In genomic region chr2:23387849-23388248, GRCh38 we compare ENCODE assay signal across 23 cellular contexts. TPM values are rescaled to one million over a fixed set of nuclear protein-coding genes. Genes with fewer than 3 reads are reported as not detected.
DNase-seq lines count a peak whose midpoint lies in the region; TF ChIP-seq lines count a peak whose summit lies in the region.
"Had no signal": no experiment of that assay in that cellular context is flagged by ENCODE, and none has a peak within 500 bp of the region (broad histone marks: within the 10 kb centered on the region; RNA-seq: fewer than 3 reads in every experiment).

No MANE protein-coding gene starts in this region.

- peaks cover 27% of the 10 kb centered on the region for H3K4me1 ChIP-seq in SJCRH30
- peaks cover 3% of the 10 kb centered on the region for H3K4me1 ChIP-seq in neural progenitor cell

- peaks cover 6% of the 10 kb centered on the region for H3K27me3 Mint-ChIP-seq in neural progenitor cell (ENCODE audit: insufficient read depth, low read depth)

- no peak overlapping the region for H3K4me2 ChIP-seq in neural progenitor cell

- no peaks in the 10 kb centered on the region for H3K79me2 ChIP-seq in neural progenitor cell (ENCODE audit: low read depth)

- intact Hi-C loops in dorsolateral prefrontal cortex (cut with DNase I) (loop anchor here in 1 of 2 donors (10.0 kb wide), 1 partner anchor 177 kb away; no protein-coding TSS in a partner anchor), lower leg skin (cut with DNase I; ENCODE audit: low total_unique reads) (no loop called here)

- peak in 2 of 3 experiments; percentile 32 to 78 for DNase-seq in NCI-H1417 (lab: John Stamatoyannopoulos, UW)
- no peak for DNase-seq in NCI-H1417 treated with DMSO at 0.1 percent for 48 hours (lab: John Stamatoyannopoulos, UW)
- no peak for DNase-seq in SJCRH30
- DNase-seq in dorsolateral prefrontal cortex, result no peak
- no peak for DNase-seq in neural progenitor cell (ENCODE audit: low spot score)
- no peak for DNase-seq in lower leg skin (ENCODE audit: low spot score in 2 of 2)
- no peak for DNase-seq in mucosa of gallbladder (ENCODE audit: low spot score)
- no peak for DNase-seq in NCI-H1694 (lab: John Stamatoyannopoulos, UW)
- DNase-seq: activated B cell treated with CpG ODN at 0.5 μM for 24 hours; activated CD4-positive, alpha-beta T cell treated with anti-CD3 and anti-CD28 coated beads, Interleukin-2, amount 50 U/mL, for 4 hours; activated gamma-delta T cell; AML-193; amniotic stem cell; left cardiac atrium; NCI-H510A; retina; RPMI8226; stimulated activated CD4-positive, alpha-beta T cell treated with anti-CD3 and anti-CD28 coated beads, Interleukin-4, amount 100 ng/mL, for 4 hours; tibial artery had no signal

- no peaks in the 10 kb centered on the region for H3K9me3 Mint-ChIP-seq in neural progenitor cell
- H3K9me3 Mint-ChIP-seq: activated B cell treated with CpG ODN at 0.5 μM for 24 hours; stimulated activated naive CD8-positive, alpha-beta T cell treated with anti-CD3 and anti-CD28 coated beads, Interleukin-15, Interleukin-2, amounts not matched to agents 100 ng/mL and 50 ng/mL, for 24 hours had no signal

- no peaks in the 10 kb centered on the region for H3K27me3 ChIP-seq in SJCRH30
- peaks cover 0 to 46% (median 6%) of the 10 kb centered on the region in 45 donors for H3K27me3 ChIP-seq in dorsolateral prefrontal cortex
- peaks cover 71% of the 10 kb centered on the region for H3K27me3 ChIP-seq in neural progenitor cell
- H3K27me3 ChIP-seq: tibial artery had no signal

- H3K36me3 Mint-ChIP-seq in neural progenitor cell, result no peaks in the 10 kb centered on the region

- H3K4me1 Mint-ChIP-seq in neural progenitor cell, result peaks cover 23% of the 10 kb centered on the region

- H4K20me1 ChIP-seq in neural progenitor cell (ENCODE audit: low read depth), result peaks cover 20% of the 10 kb centered on the region

- H3F3A ChIP-seq in neural progenitor cell (ENCODE audit: low read depth), result peaks cover 8% of the 10 kb centered on the region

- H3K27ac ChIP-seq in SJCRH30 (no peak overlapping the region), dorsolateral prefrontal cortex (no peak overlapping the region), neural progenitor cell (no peak overlapping the region)
- H3K27ac ChIP-seq: 22Rv1, cardiac muscle cell had no signal

- 83 to 95% methylated on average over 3 of the region's 3 CpGs for WGBS in lower leg skin, 2 donors

- H2AFZ ChIP-seq in neural progenitor cell (replicated peaks), result no peak overlapping the region

- H3K4me3 Mint-ChIP-seq in neural progenitor cell, result peak overlapping the region; percentile 54

- H3K4me3 ChIP-seq in SJCRH30 (peak overlapping the region; percentile 93), dorsolateral prefrontal cortex (peak overlapping the region in 51 of 59 donors; percentile 4 to 81 (median 70)), neural progenitor cell (no peak overlapping the region), lower leg skin (ENCODE audit: low read depth, poor library complexity, severe bottlenecking) (no peak overlapping the region)

- no peak overlapping the region for H3K27ac Mint-ChIP-seq in neural progenitor cell
- H3K27ac Mint-ChIP-seq: activated B cell treated with CpG ODN at 0.5 μM for 24 hours; stimulated activated naive CD8-positive, alpha-beta T cell treated with anti-CD3 and anti-CD28 coated beads, Interleukin-15, Interleukin-2, amounts not matched to agents 100 ng/mL and 50 ng/mL, for 24 hours had no signal

- no peak overlapping the region for H3K9ac ChIP-seq in neural progenitor cell

- no peak for TF ChIP-seq CTCF in dorsolateral prefrontal cortex (IDR thresholded peaks at IDR 0.05 in 54 of 56, conservative IDR thresholded peaks at IDR 0.05 in 2 of 56; ENCODE audit: low read depth in 1 of 56, partially characterized antibody in 56 of 56)
- no peak for TF ChIP-seq CTCF in neural progenitor cell (IDR thresholded peaks at IDR 0.05)
- TF ChIP-seq CTCF in lower leg skin (IDR thresholded peaks at IDR 0.05), result no peak

- peaks cover 20% of the 10 kb centered on the region; the same call in 1 of the 2 replicates for H3K36me3 ChIP-seq in SJCRH30
- no peaks in the 10 kb centered on the region for H3K36me3 ChIP-seq in neural progenitor cell
- H3K36me3 ChIP-seq: cardiac muscle cell, tibial artery had no signal

- H3K9me3 ChIP-seq in SJCRH30 (replicated peaks), result no peaks in the 10 kb centered on the region
- no peaks in the 10 kb centered on the region for H3K9me3 ChIP-seq in neural progenitor cell (ENCODE audit: low read depth)
- H3K9me3 ChIP-seq: SK-N-SH, tibial artery had no signal

- TF ChIP-seq POLR2A in lower leg skin (IDR thresholded peaks at IDR 0.05), result no peak

RNA-seq across cellular contexts. Expression of gene KLHL29, which starts 2.9 kb away (rescaled TPM):
- total RNA-seq in SJCRH30 (2014; rRNA removed; shearing (Covaris generic)), result 30.8 and 34.1 TPM in 2 replicates
- 10 to 100 TPM in 119 of 120 experiments, 1 to 10 TPM in 1; 6.7 to 37.3 (median 23.6) TPM for total RNA-seq in dorsolateral prefrontal cortex
- total RNA-seq in neural progenitor cell (ENCODE audit: low replicate concordance), result 1.6 and 2.3 TPM in 2 replicates
- total RNA-seq in lower leg skin, result 10 to 100 TPM; 10.1 to 27.3 (median 15.7) TPM
- total RNA-seq in mucosa of gallbladder, result 22.3 TPM

Comparison
In these comparisons a context has a peak if more than half of its experiments do, and no peak if none do; other contexts are left out.
1. DNase-seq: peak in NCI-H1417 (2 of 3); none in NCI-H1417 treated with DMSO at 0.1 percent for 48 hours (single experiment), SJCRH30 (0 of 2), dorsolateral prefrontal cortex (0 of 10), neural progenitor cell (single experiment), lower leg skin (0 of 2), mucosa of gallbladder (single experiment) and NCI-H1694 (single experiment).
2. H3K4me3 ChIP-seq: peak in SJCRH30 (single experiment) and dorsolateral prefrontal cortex (51 of 59); none in neural progenitor cell (single experiment) and lower leg skin (single experiment).